In genomic region chr4:4996930-4997329, GRCh38 we compare ENCODE assay signal across 5 cellular contexts. TPM values are rescaled to one million over a fixed set of nuclear protein-coding genes. Genes with fewer than 3 reads are reported as not detected.
"Had no signal": no experiment of that assay in that cellular context is flagged by ENCODE, and none has a peak within 500 bp of the region (broad histone marks: within the 10 kb centered on the region; RNA-seq: fewer than 3 reads in every experiment).

No MANE protein-coding gene starts in this region.

RNA-seq across cellular contexts. Expression of gene CYTL1, which starts 22.3 kb away (rescaled TPM):
- total RNA-seq: myocyte; natural killer cell treated with Interleukin-12 subunit alpha and Interleukin-12 subunit beta and Interleukin-15 and Interleukin-18, amount 100 ng/mL, for 72 hours; right atrium auricular region had no signal
- polyA plus RNA-seq: naive thymus-derived CD4-positive, alpha-beta T cell; neural cell had no signal

RNA-seq across cellular contexts. Expression of gene STK32B, which starts 54.4 kb away (rescaled TPM):
- total RNA-seq: natural killer cell treated with Interleukin-12 subunit alpha and Interleukin-12 subunit beta and Interleukin-15 and Interleukin-18, amount 100 ng/mL, for 72 hours had no signal
- polyA plus RNA-seq: naive thymus-derived CD4-positive, alpha-beta T cell had no signal
